ENCODE assay signal across 11 cellular contexts in genomic region chr4:26475716-26476115, GRCh38. TPM values are rescaled to one million over a fixed set of nuclear protein-coding genes. Genes with fewer than 3 reads are reported as not detected.
"Had no signal": no experiment of that assay in that cellular context is flagged by ENCODE, and none has a peak within 500 bp of the region (broad histone marks: within the 10 kb centered on the region; RNA-seq: fewer than 3 reads in every experiment).

No MANE protein-coding gene starts in this region.

- H3K4me3 ChIP-seq: GM23248, GM23338, HAP-1 had no signal

- H3K9ac ChIP-seq: GM23248 had no signal

- H3K9me3 ChIP-seq: HAP-1 had no signal

- H3K36me3 ChIP-seq: HAP-1 had no signal

- H3K4me2 ChIP-seq: GM23338 had no signal

- H3K27ac ChIP-seq: GM23248 had no signal

- H2AFZ ChIP-seq: GM23248, GM23338 had no signal

- ATAC-seq: GM23338, HCT116 had no signal

- H3K4me1 ChIP-seq: HAP-1 had no signal

- DNase-seq: GM23248, GOT3, H7, H9, HCEC 1CT, HFFc6 had no signal

RNA-seq across cellular contexts. Expression of gene CCKAR, which starts 14.6 kb away (rescaled TPM):
- total RNA-seq: GM23248, GM23338, H1, H4, H7, H9, HFFc6 had no signal
